ENCODE assay signal across 7 cellular contexts in genomic region chr15:29090617-29091466, GRCh38.
DNase-seq lines count a peak whose midpoint lies in the region; TF ChIP-seq lines count a peak whose summit lies in the region.

No MANE protein-coding gene starts in this region.

- no peaks in the 10 kb centered on the region for H4K20me1 ChIP-seq in MM.1S (ENCODE audit: insufficient read depth, low read length)

- peaks cover 22% of the 10 kb centered on the region for H3K36me3 Mint-ChIP-seq in activated T-cell treated with anti-CD3 and anti-CD28 coated beads, Interleukin-2, amount 50 U/mL, for 24 hours (ENCODE audit: low read depth)

- H3K4me2 ChIP-seq in MM.1S (ENCODE audit: low read depth, low read length): no peak overlapping the region

- no peak overlapping the region for H3K27ac Mint-ChIP-seq in activated T-cell treated with anti-CD3 and anti-CD28 coated beads, Interleukin-2, amount 50 U/mL, for 24 hours

- DNase-seq in GM12864 (ENCODE audit: low read depth) (no peak), MM.1S (no peak), globus pallidus (ENCODE audit: low spot score) (peak; percentile 63), OCI-M2 (lab: John Stamatoyannopoulos, UW; ENCODE audit: unreplicated experiment) (no peak), NCI-H1694 treated with DMSO at 0.1 percent for 48 hours (lab: John Stamatoyannopoulos, UW) (no peak)
- DNase-seq in activated T-cell treated with anti-CD3 and anti-CD28 coated beads, Interleukin-2, amount 50 U/mL, for 24 hours: peak; percentile 73
- peak; percentile 41 for DNase-seq in stimulated activated CD4-positive, alpha-beta T cell treated with anti-CD3 and anti-CD28 coated beads, Interleukin-4, amount 100 ng/mL, for 1 hour

- H3K79me2 ChIP-seq in MM.1S (ENCODE audit: low read length): no peaks in the 10 kb centered on the region

- H3K4me3 ChIP-seq in GM12864 (ENCODE audit: low read depth, low read length) (no peak overlapping the region), MM.1S (ENCODE audit: low read length) (no peak overlapping the region)

- H3K4me1 ChIP-seq in MM.1S (ENCODE audit: low read length): no peaks in the 10 kb centered on the region

- H3F3A ChIP-seq in MM.1S (ENCODE audit: insufficient read depth, low read length): no peaks in the 10 kb centered on the region

- no peaks in the 10 kb centered on the region for H3K9me3 Mint-ChIP-seq in activated T-cell treated with anti-CD3 and anti-CD28 coated beads, Interleukin-2, amount 50 U/mL, for 24 hours

- TF ChIP-seq CTCF in GM12864 (IDR thresholded peaks at IDR 0.05; ENCODE audit: low read depth, low read length, missing control alignments): peak; percentile 93
- TF ChIP-seq CTCF in MM.1S (IDR thresholded peaks at IDR 0.05; ENCODE audit: low read length): peak; percentile 53

- H3K27me3 Mint-ChIP-seq in activated T-cell treated with anti-CD3 and anti-CD28 coated beads, Interleukin-2, amount 50 U/mL, for 24 hours: no peaks in the 10 kb centered on the region

- no peaks in the 10 kb centered on the region for H3K9me2 ChIP-seq in MM.1S (replicated peaks; ENCODE audit: insufficient read depth, low read length)

- H3K4me3 Mint-ChIP-seq in activated T-cell treated with anti-CD3 and anti-CD28 coated beads, Interleukin-2, amount 50 U/mL, for 24 hours: no peak overlapping the region

- no peaks in the 10 kb centered on the region for H3K9me3 ChIP-seq in MM.1S (replicated peaks; ENCODE audit: insufficient read depth, low read length)

- H3K9ac ChIP-seq in MM.1S (ENCODE audit: low read length): no peak overlapping the region

- no peaks in the 10 kb centered on the region for H3K27me3 ChIP-seq in MM.1S (replicated peaks; ENCODE audit: insufficient read depth, low read length)

- no peak overlapping the region for H3K27ac ChIP-seq in MM.1S (ENCODE audit: low read length)

- no peaks in the 10 kb centered on the region for H3K36me3 ChIP-seq in MM.1S (replicated peaks; ENCODE audit: insufficient read depth, low read length)

- H3K4me1 Mint-ChIP-seq in activated T-cell treated with anti-CD3 and anti-CD28 coated beads, Interleukin-2, amount 50 U/mL, for 24 hours (ENCODE audit: low read depth): peaks cover 36% of the 10 kb centered on the region

- H2AFZ ChIP-seq in MM.1S (ENCODE audit: low read length): no peak overlapping the region

Comparison
In these comparisons a context has a peak if more than half of its experiments do, and no peak if none do; other contexts are left out.
1. DNase-seq: peak in activated T-cell treated with anti-CD3 and anti-CD28 coated beads, Interleukin-2, amount 50 U/mL, for 24 hours (single experiment), globus pallidus (single experiment) and stimulated activated CD4-positive, alpha-beta T cell treated with anti-CD3 and anti-CD28 coated beads, Interleukin-4, amount 100 ng/mL, for 1 hour (single experiment); none in GM12864 (single experiment), MM.1S (single experiment), OCI-M2 (single experiment) and NCI-H1694 treated with DMSO at 0.1 percent for 48 hours (single experiment).